ENCODE assay signal across 16 cellular contexts in genomic region chr10:32150532-32151101, GRCh38.
DNase-seq lines count a peak whose midpoint lies in the region; ATAC-seq, FAIRE-seq and TF ChIP-seq lines count a peak whose summit lies in the region.
"Had no signal": no experiment of that assay in that cellular context is flagged by ENCODE, and none has a peak within 500 bp of the region (broad histone marks: within the 10 kb centered on the region; RNA-seq: fewer than 3 reads in every experiment).

No MANE protein-coding gene starts in this region.

- TF ChIP-seq POLR2A in breast epithelium (IDR thresholded peaks at IDR 0.05) (no peak), uterus (IDR thresholded peaks at IDR 0.05) (no peak), GM18505 (IDR thresholded peaks at IDR 0.05; ENCODE audit: borderline replicate concordance, extremely low read depth, insufficient read depth, insufficient read length) (no peak)

- H3K36me3 Mint-ChIP-seq in MCF 10A (ENCODE audit: insufficient read depth, unreplicated experiment) = no peaks in the 10 kb centered on the region

- H3K4me1 ChIP-seq in breast epithelium (no peaks in the 10 kb centered on the region), ascending aorta (peaks cover 0 to 25% of the 10 kb centered on the region in 2 donors), keratinocyte (ENCODE audit: control insufficient read depth, extremely low read depth, insufficient read depth, low read length) (peaks cover 31% of the 10 kb centered on the region), uterus (peaks cover 0 to 3% of the 10 kb centered on the region in 2 donors), BE2C (no peaks in the 10 kb centered on the region)
- H3K4me1 ChIP-seq: prostate gland had no signal

- H3K27ac ChIP-seq in breast epithelium (no peak overlapping the region), ascending aorta (peak overlapping the region; percentile 81 to 91), keratinocyte (ENCODE audit: control insufficient read depth, insufficient read depth, low read length) (peak overlapping the region; percentile 97), uterus (peak overlapping the region; percentile 64 to 79)
- H3K27ac ChIP-seq: prostate gland, tibial nerve, VCaP had no signal

- H3K36me3 ChIP-seq in breast epithelium (no peaks in the 10 kb centered on the region), ascending aorta (no peaks in the 10 kb centered on the region), keratinocyte (ENCODE audit: control insufficient read depth in 2 of 2, extremely low read depth in 1 of 2, insufficient read depth in 2 of 2, low read length in 2 of 2) (no peaks in the 10 kb centered on the region), uterus (no peaks in the 10 kb centered on the region), BE2C (no peaks in the 10 kb centered on the region)
- H3K36me3 ChIP-seq: gastroesophageal sphincter, prostate gland, tibial nerve had no signal

- intact Hi-C loops in MCF 10A (cut with micrococcal nuclease) = no loop called here
- intact Hi-C loops in breast epithelium (cut with DNase I; ENCODE audit: low total_unique reads) = no loop called here
- intact Hi-C loops in ascending aorta (cut with DNase I) = loop anchor here (5.0 kb wide), 2 partner anchors 38 to 203 kb away; no protein-coding TSS in a partner anchor
- intact Hi-C loops in uterus (cut with DNase I; ENCODE audit: low total_unique reads) = no loop called here

- no peaks in the 10 kb centered on the region for H3K27me3 Mint-ChIP-seq in MCF 10A (ENCODE audit: insufficient read depth, unreplicated experiment)

- BruUV-seq in MCF 10A (replicated peaks; lab: Mats Ljungman, UMichigan) = no TSS peak

- ATAC-seq in GM21576 (IDR thresholded peaks at IDR 0.05; ENCODE audit: unreplicated experiment) (no peak), GM18505 (IDR thresholded peaks at IDR 0.05; ENCODE audit: unreplicated experiment) (no peak)
- ATAC-seq: gastroesophageal sphincter had no signal

- TF ChIP-seq CTCF in MCF 10A (IDR thresholded peaks at IDR 0.05; ENCODE audit: unreplicated experiment) (no peak), breast epithelium (IDR thresholded peaks at IDR 0.05) (no peak), ascending aorta (IDR thresholded peaks at IDR 0.05) (no peak), keratinocyte (optimal IDR thresholded peaks at IDR 0.05 in 1 of 3, IDR thresholded peaks at IDR 0.05 in 1 of 3, conservative IDR thresholded peaks at IDR 0.05 in 1 of 3; ENCODE audit: extremely low read depth in 1 of 3, insufficient read depth in 2 of 3, low read length in 3 of 3) (no peak), uterus (IDR thresholded peaks at IDR 0.05) (no peak), BE2C (IDR thresholded peaks at IDR 0.05; ENCODE audit: low read depth, low read length) (no peak)

- H3K9me3 Mint-ChIP-seq in MCF 10A (ENCODE audit: unreplicated experiment) = no peaks in the 10 kb centered on the region

- H3K9me3 ChIP-seq in breast epithelium (peaks cover 0 to 8% of the 10 kb centered on the region in 2 donors), ascending aorta (peaks cover 0 to 9% of the 10 kb centered on the region in 2 donors), keratinocyte (ENCODE audit: control insufficient read depth, low read depth, low read length) (no peaks in the 10 kb centered on the region), uterus (peaks cover 0 to 8% of the 10 kb centered on the region in 2 donors), BE2C (no peaks in the 10 kb centered on the region; the same call in 1 of the 2 replicates)
- H3K9me3 ChIP-seq: prostate gland had no signal

- H3K27me3 ChIP-seq in breast epithelium = no peaks in the 10 kb centered on the region
- no peaks in the 10 kb centered on the region for H3K27me3 ChIP-seq in ascending aorta
- no peaks in the 10 kb centered on the region for H3K27me3 ChIP-seq in keratinocyte (ENCODE audit: control insufficient read depth, extremely low read depth, insufficient read depth, low read length)
- H3K27me3 ChIP-seq in uterus = no peaks in the 10 kb centered on the region
- H3K27me3 ChIP-seq in BE2C = no peaks in the 10 kb centered on the region
- H3K27me3 ChIP-seq: gastroesophageal sphincter, tibial nerve had no signal

- no peak overlapping the region for H2AFZ ChIP-seq in keratinocyte (ENCODE audit: control insufficient read depth, low read length)

- H4K20me1 ChIP-seq in keratinocyte (ENCODE audit: control insufficient read depth, extremely low read depth, insufficient read depth, low read length) = no peaks in the 10 kb centered on the region

- POLR2A ChIA-PET in MCF 10A (lab: Yijun Ruan, JAX) = interaction anchor here (0.6 to 1.5 kb wide), 5 partner anchors 10 to 1789 kb away, joined by 3 to 9 read pairs (median 3); no protein-coding TSS in a partner anchor

- H3K79me2 ChIP-seq in keratinocyte (ENCODE audit: control insufficient read depth, insufficient read depth, low read length) = no peaks in the 10 kb centered on the region

- no peak overlapping the region for H3K4me3 Mint-ChIP-seq in MCF 10A (ENCODE audit: unreplicated experiment)

- H3K4me3 ChIP-seq in breast epithelium (no peak overlapping the region), ascending aorta (no peak overlapping the region), keratinocyte (ENCODE audit: control insufficient read depth in 2 of 3, extremely low read depth in 1 of 3, insufficient read depth in 2 of 3, low read depth in 1 of 3, low read length in 3 of 3) (no peak overlapping the region), uterus (no peak overlapping the region), BE2C (ENCODE audit: low read depth, low read length) (no peak overlapping the region)
- H3K4me3 ChIP-seq: gastroesophageal sphincter, prostate gland, tibial nerve had no signal

- no peak for DNase-seq in MCF 10A (ENCODE audit: unreplicated experiment)
- DNase-seq in breast epithelium (ENCODE audit: low spot score in 2 of 2) = no peak
- no peak for DNase-seq in ascending aorta (ENCODE audit: low spot score in 2 of 2)
- DNase-seq in keratinocyte (ENCODE audit: low read depth, low spot score) = no peak
- DNase-seq in uterus = no peak
- no peak for DNase-seq in BE2C
- DNase-seq: DMS53; effector CD4-positive, alpha-beta T cell; IMR-90; NCI-H1105 had no signal

- dilution Hi-C loops in keratinocyte (cut with MboI; ENCODE audit: extremely low pct_ligation_motif_present, low sequenced_read_pairs) = no loop called here

- H3K4me1 Mint-ChIP-seq in MCF 10A (ENCODE audit: insufficient read depth, unreplicated experiment) = peaks cover 23% of the 10 kb centered on the region

- peak overlapping the region; percentile 97 for H3K27ac Mint-ChIP-seq in MCF 10A (ENCODE audit: low read depth, unreplicated experiment)

- no peaks in the 10 kb centered on the region for H3K9me1 ChIP-seq in keratinocyte (ENCODE audit: control insufficient read depth, extremely low read depth, insufficient read depth, low read length)

- no peak for FAIRE-seq in keratinocyte (lab: Jason Lieb, UNC)

- CTCF ChIA-PET in MCF 10A (lab: Yijun Ruan, JAX) = interaction anchor here (0.6 to 1.6 kb wide), 4 partner anchors 10 to 1321 kb away, joined by 3 to 4 read pairs (median 3); no protein-coding TSS in a partner anchor

- no peak overlapping the region for H3K4me2 ChIP-seq in keratinocyte (ENCODE audit: control insufficient read depth, extremely low read depth, insufficient read depth, low read depth, low read length)

- H3K9ac ChIP-seq in keratinocyte (ENCODE audit: control insufficient read depth, extremely low read depth, insufficient read depth, low read length) = no peak overlapping the region

Comparison
In these comparisons a context has a peak if more than half of its experiments do, and no peak if none do; other contexts are left out.
1. H3K27ac ChIP-seq: peak in ascending aorta (2 of 2), keratinocyte (single experiment) and uterus (2 of 2); none in breast epithelium (0 of 2).